In genomic region chr5:126982195-126982594, GRCh38 we compare ENCODE assay signal across 35 cellular contexts.
"Had no signal": no experiment of that assay in that cellular context is flagged by ENCODE, and none has a peak within 500 bp of the region (broad histone marks: within the 10 kb centered on the region; RNA-seq: fewer than 3 reads in every experiment).

No MANE protein-coding gene starts in this region.

- H3K4me1 Mint-ChIP-seq: activated CD4-positive, alpha-beta memory T cell treated with anti-CD3 and anti-CD28 coated beads, Interleukin-2, amount 10 ng/mL, durations not matched to agents 7 days and 5 days had no signal

- H3K27me3 Mint-ChIP-seq: activated CD4-positive, alpha-beta memory T cell treated with anti-CD3 and anti-CD28 coated beads, Interleukin-2, amount 10 ng/mL, durations not matched to agents 7 days and 5 days; activated CD4-positive, alpha-beta T cell treated with anti-CD3 and anti-CD28 coated beads, Interleukin-2, amount 10 ng/mL, durations not matched to agents 7 days and 5 days; activated naive CD4-positive, alpha-beta T cell treated with anti-CD3 and anti-CD28 coated beads, Interleukin-2, amount 50 U/mL, for 24 hours; activated naive CD8-positive, alpha-beta T cell treated with anti-CD3 and anti-CD28 coated beads, Interleukin-2, amount 50 U/mL, for 24 hours; activated T-cell treated with anti-CD3 and anti-CD28 coated beads, Interleukin-2, amount 50 U/mL, for 24 hours; dendritic cell treated with granulocyte-macrophage colony-stimulating factor and Interleukin-4, amounts not matched to agents 40 ng/mL and 50 ng/mL, for 4 days; progenitor cell of endocrine pancreas had no signal

- H3K36me3 ChIP-seq: esophagus muscularis mucosa, heart left ventricle, ovary, sigmoid colon, transverse colon, uterus, WERI-Rb-1 had no signal

- ATAC-seq: activated naive CD8-positive, alpha-beta T cell treated with anti-CD3 and anti-CD28 coated beads, Interleukin-2, amount 50 U/mL, for 24 hours; foreskin keratinocyte; left lobe of liver; mucosa of descending colon had no signal

- H3K36me3 Mint-ChIP-seq: activated naive CD4-positive, alpha-beta T cell treated with anti-CD3 and anti-CD28 coated beads, Interleukin-2, amount 50 U/mL, for 24 hours; immature natural killer cell had no signal

- H3K27ac ChIP-seq: esophagus muscularis mucosa, foreskin keratinocyte, ovary, sigmoid colon, testis, transverse colon, uterus, WERI-Rb-1 had no signal

- H3K9me3 Mint-ChIP-seq: activated CD4-positive, alpha-beta memory T cell treated with anti-CD3 and anti-CD28 coated beads, Interleukin-2, amount 10 ng/mL, durations not matched to agents 7 days and 5 days; activated CD4-positive, alpha-beta T cell treated with anti-CD3 and anti-CD28 coated beads, Interleukin-2, amount 10 ng/mL, durations not matched to agents 7 days and 5 days; activated naive CD4-positive, alpha-beta T cell treated with anti-CD3 and anti-CD28 coated beads, Interleukin-2, amount 50 U/mL, for 24 hours; activated naive CD8-positive, alpha-beta T cell treated with anti-CD3 and anti-CD28 coated beads, Interleukin-2, amount 50 U/mL, for 24 hours; activated T-cell treated with anti-CD3 and anti-CD28 coated beads, Interleukin-2, amount 50 U/mL, for 24 hours; activated T-helper 2 cell treated with anti-CD3 and anti-CD28 coated beads, Interferon-gamma antibody, Interleukin-2, Interleukin-4, amounts not matched to agents 10 μg/mL and 5 μg/mL and 100 μg/mL, durations not matched to agents 14 hours and 24 hours and 36 hours; dendritic cell treated with granulocyte-macrophage colony-stimulating factor and Interleukin-4, amounts not matched to agents 40 ng/mL and 50 ng/mL, for 4 days; endodermal cell; immature natural killer cell; nephron progenitor cell; T-helper 1 cell treated with Interleukin-12 subunit alpha and Interleukin-12 subunit beta and Interleukin-4 antibody, amounts not matched to agents 30 μg/mL and 1 μg/mL, for 36 hours had no signal

- DNase-seq: activated CD4-positive, alpha-beta memory T cell treated with anti-CD3 and anti-CD28 coated beads, Interleukin-2, amount 10 ng/mL, durations not matched to agents 7 days and 5 days; activated CD4-positive, alpha-beta T cell treated with anti-CD3 and anti-CD28 coated beads, Interleukin-2, amount 10 ng/mL, durations not matched to agents 7 days and 5 days; activated CD4-positive, CD25-positive, alpha-beta regulatory T cell treated with anti-CD3 and anti-CD28 coated beads, Interleukin-2, amount 50 U/mL, for 72 hours; activated CD8-positive, alpha-beta memory T cell treated with anti-CD3 and anti-CD28 coated beads, Interleukin-2, amount 50 U/mL, for 48 hours; activated naive CD8-positive, alpha-beta T cell treated with anti-CD3 and anti-CD28 coated beads, Interleukin-2, amount 50 U/mL, for 24 hours; activated T-cell treated with anti-CD3 and anti-CD28 coated beads, Interleukin-2, amount 50 U/mL, for 24 hours; amygdala; central memory CD4-positive, alpha-beta T cell; endodermal cell; foreskin keratinocyte; heart left ventricle; hypothalamus; immature natural killer cell; kidney; mucosa of descending colon; ovary; retina; sigmoid colon; small intestine; stimulated activated CD4-positive, alpha-beta T cell treated with anti-CD3 and anti-CD28 coated beads, Interleukin-1b, Interleukin-23, amount 100 ng/mL, for 48 hours; stimulated activated naive CD4-positive, alpha-beta T cell; T1000; testis; transverse colon; uterus; WERI-Rb-1 had no signal

- H3K4me3 ChIP-seq: esophagus muscularis mucosa, heart left ventricle, lung, mucosa of descending colon, ovary, sigmoid colon, testis, transverse colon, uterus had no signal

- H3K9me3 ChIP-seq: esophagus muscularis mucosa, heart left ventricle, mucosa of descending colon, ovary, sigmoid colon, testis, transverse colon, uterus had no signal

- H3K27ac Mint-ChIP-seq: activated CD4-positive, alpha-beta memory T cell treated with anti-CD3 and anti-CD28 coated beads, Interleukin-2, amount 10 ng/mL, durations not matched to agents 7 days and 5 days; activated CD4-positive, alpha-beta T cell treated with anti-CD3 and anti-CD28 coated beads, Interleukin-2, amount 10 ng/mL, durations not matched to agents 7 days and 5 days; activated naive CD8-positive, alpha-beta T cell treated with anti-CD3 and anti-CD28 coated beads, Interleukin-2, amount 50 U/mL, for 24 hours; activated T-cell treated with anti-CD3 and anti-CD28 coated beads, Interleukin-2, amount 50 U/mL, for 24 hours; activated T-helper 2 cell treated with anti-CD3 and anti-CD28 coated beads, Interferon-gamma antibody, Interleukin-2, Interleukin-4, amounts not matched to agents 10 μg/mL and 5 μg/mL and 100 μg/mL, durations not matched to agents 14 hours and 24 hours and 36 hours; dendritic cell treated with granulocyte-macrophage colony-stimulating factor and Interleukin-4, amounts not matched to agents 40 ng/mL and 50 ng/mL, for 4 days; endodermal cell; progenitor cell of endocrine pancreas; T-helper 1 cell treated with Interleukin-12 subunit alpha and Interleukin-12 subunit beta and Interleukin-4 antibody, amounts not matched to agents 30 μg/mL and 1 μg/mL, for 36 hours had no signal

- H3K27me3 ChIP-seq: esophagus muscularis mucosa, foreskin keratinocyte, heart left ventricle, ovary, sigmoid colon, testis, transverse colon, uterus had no signal

- H3K4me3 Mint-ChIP-seq: activated CD4-positive, alpha-beta memory T cell treated with anti-CD3 and anti-CD28 coated beads, Interleukin-2, amount 10 ng/mL, durations not matched to agents 7 days and 5 days; activated CD4-positive, alpha-beta T cell treated with anti-CD3 and anti-CD28 coated beads, Interleukin-2, amount 10 ng/mL, durations not matched to agents 7 days and 5 days; activated naive CD4-positive, alpha-beta T cell treated with anti-CD3 and anti-CD28 coated beads, Interleukin-2, amount 50 U/mL, for 24 hours; activated naive CD8-positive, alpha-beta T cell treated with anti-CD3 and anti-CD28 coated beads, Interleukin-2, amount 50 U/mL, for 24 hours; activated T-cell treated with anti-CD3 and anti-CD28 coated beads, Interleukin-2, amount 50 U/mL, for 24 hours; dendritic cell treated with granulocyte-macrophage colony-stimulating factor and Interleukin-4, amounts not matched to agents 40 ng/mL and 50 ng/mL, for 4 days; endodermal cell; immature natural killer cell; nephron progenitor cell; T-helper 1 cell treated with Interleukin-12 subunit alpha and Interleukin-12 subunit beta and Interleukin-4 antibody, amounts not matched to agents 30 μg/mL and 1 μg/mL, for 36 hours had no signal

- H3K4me1 ChIP-seq: foreskin keratinocyte, sigmoid colon, testis, transverse colon, uterus had no signal
